13 cellular contexts compared by ENCODE assay signal in genomic region chr22:15653241-15653640, GRCh38. TPM values are rescaled to one million over a fixed set of nuclear protein-coding genes. Genes with fewer than 3 reads are reported as not detected.
"Had no signal": no experiment of that assay in that cellular context is flagged by ENCODE, and none has a peak within 500 bp of the region (broad histone marks: within the 10 kb centered on the region; RNA-seq: fewer than 3 reads in every experiment).

No MANE protein-coding gene starts in this region.

RNA-seq across cellular contexts. Expression of gene POTEH, which starts 36.6 kb away (rescaled TPM):
- total RNA-seq: stomach, subcutaneous adipose tissue, suprapubic skin, temporal lobe, thoracic aorta, tibial nerve, transverse colon, upper lobe of left lung, upper lobe of right lung, ureter, urinary bladder, uterus, vagina had no signal
- polyA plus RNA-seq: stomach, urinary bladder had no signal
